1 cellular context compared by ENCODE assay signal in genomic region chr3:186932281-186933181, GRCh38.
TF ChIP-seq lines count a peak whose summit lies in the region.

No MANE protein-coding gene starts in this region.

TF ChIP-seq in HepG2, 621 proteins besides CTCF, POLR2A, EP300 and RAD21 (continued from another document):
- no peak for TF ChIP-seq REST (IDR thresholded peaks at IDR 0.05; ENCODE audit: borderline replicate concordance in 1 of 2, low read depth in 1 of 2, low read length in 2 of 2)
- TF ChIP-seq ZNF564 (CRISPR knock-in tag; IDR thresholded peaks at IDR 0.05) = no peak
